ENCODE assay signal across 18 cellular contexts in genomic region chr3:45781841-45782240, GRCh38. TPM values are rescaled to one million over a fixed set of nuclear protein-coding genes. Genes with fewer than 3 reads are reported as not detected.
"Had no signal": no experiment of that assay in that cellular context is flagged by ENCODE, and none has a peak within 500 bp of the region (broad histone marks: within the 10 kb centered on the region; RNA-seq: fewer than 3 reads in every experiment).

No MANE protein-coding gene starts in this region.

- H3K4me3 ChIP-seq: heart right ventricle, suprapubic skin, tibial artery had no signal

- H3K9me3 Mint-ChIP-seq: nephron had no signal

- H3K9me3 ChIP-seq: suprapubic skin had no signal

- H3K27ac Mint-ChIP-seq: naive B cell, nephron had no signal

- H3K4me1 ChIP-seq: heart right ventricle, suprapubic skin, tibial artery had no signal

- H3K36me3 Mint-ChIP-seq: naive B cell had no signal

- H3K4me3 Mint-ChIP-seq: naive B cell, nephron had no signal

- DNase-seq: cerebellar nuclear complex; effector CD4-positive, alpha-beta T cell; heart right ventricle; hypothalamus; kidney glomerular epithelial cell; mesendoderm; naive B cell; small intestine; stimulated activated CD4-positive, alpha-beta T cell treated with anti-CD3 and anti-CD28 coated beads, Interleukin-12 subunit alpha, Interleukin-12 subunit beta, amount 100 ng/mL, for 4 hours; stimulated activated naive CD4-positive, alpha-beta T cell treated with Interleukin-2 at 50 U/mL for 16 hours; tibial artery had no signal

- H3K4me1 Mint-ChIP-seq: naive B cell had no signal

- H3K27ac ChIP-seq: heart right ventricle, suprapubic skin, tibial artery had no signal

- H3K36me3 ChIP-seq: heart right ventricle, suprapubic skin, tibial artery had no signal

- H3K27me3 ChIP-seq: heart right ventricle, suprapubic skin had no signal

- ATAC-seq: heart right ventricle had no signal

RNA-seq across cellular contexts. Expression of gene SLC6A20, which starts 14.5 kb away (rescaled TPM):
- total RNA-seq: dermis microvascular lymphatic vessel endothelial cell, fibroblast of lung, lung microvascular endothelial cell, pulmonary artery endothelial cell, ureter had no signal
- polyA plus RNA-seq: fibroblast of lung had no signal
